28 cellular contexts compared by ENCODE assay signal in genomic region chr12:69998011-69998410, GRCh38.
"Had no signal": no experiment of that assay in that cellular context is flagged by ENCODE, and none has a peak within 500 bp of the region (broad histone marks: within the 10 kb centered on the region; RNA-seq: fewer than 3 reads in every experiment).

No MANE protein-coding gene starts in this region.

- H3K4me3 Mint-ChIP-seq: activated CD4-positive, alpha-beta memory T cell treated with anti-CD3 and anti-CD28 coated beads, Interleukin-2, amount 10 ng/mL, durations not matched to agents 7 days and 5 days; activated CD8-positive, alpha-beta memory T cell treated with anti-CD3 and anti-CD28 coated beads, Interleukin-2, amount 10 ng/mL, durations not matched to agents 7 days and 5 days; activated naive CD4-positive, alpha-beta T cell treated with anti-CD3 and anti-CD28 coated beads, Interleukin-2, amount 10 ng/mL, durations not matched to agents 7 days and 5 days; activated naive CD8-positive, alpha-beta T cell; activated naive CD8-positive, alpha-beta T cell treated with anti-CD3 and anti-CD28 coated beads, Interleukin-2, amount 50 U/mL, for 24 hours; central memory CD8-positive, alpha-beta T cell had no signal

- H3K36me3 ChIP-seq: cardiac muscle cell, SJCRH30 had no signal

- H3K4me1 Mint-ChIP-seq: activated CD4-positive, alpha-beta memory T cell treated with anti-CD3 and anti-CD28 coated beads, Interleukin-2, amount 10 ng/mL, durations not matched to agents 7 days and 5 days; activated CD8-positive, alpha-beta memory T cell treated with anti-CD3 and anti-CD28 coated beads, Interleukin-2, amount 10 ng/mL, durations not matched to agents 7 days and 5 days; activated naive CD4-positive, alpha-beta T cell treated with anti-CD3 and anti-CD28 coated beads, Interleukin-2, amount 10 ng/mL, durations not matched to agents 7 days and 5 days; activated naive CD8-positive, alpha-beta T cell treated with anti-CD3 and anti-CD28 coated beads, Interleukin-2, amount 50 U/mL, for 24 hours; central memory CD8-positive, alpha-beta T cell had no signal

- H3K27ac Mint-ChIP-seq: activated CD4-positive, alpha-beta memory T cell treated with anti-CD3 and anti-CD28 coated beads, Interleukin-2, amount 10 ng/mL, durations not matched to agents 7 days and 5 days; activated CD8-positive, alpha-beta memory T cell treated with anti-CD3 and anti-CD28 coated beads, Interleukin-2, amount 10 ng/mL, durations not matched to agents 7 days and 5 days; activated naive CD4-positive, alpha-beta T cell treated with anti-CD3 and anti-CD28 coated beads, Interleukin-2, amount 10 ng/mL, durations not matched to agents 7 days and 5 days; activated naive CD8-positive, alpha-beta T cell; activated naive CD8-positive, alpha-beta T cell treated with anti-CD3 and anti-CD28 coated beads, Interleukin-2, amount 50 U/mL, for 24 hours had no signal

- DNase-seq: activated CD4-positive, alpha-beta memory T cell treated with anti-CD3 and anti-CD28 coated beads, Interleukin-2, amount 10 ng/mL, durations not matched to agents 7 days and 5 days; activated CD4-positive, alpha-beta T cell treated with anti-CD3 and anti-CD28 coated beads for 48 hours; activated CD4-positive, CD25-positive, alpha-beta regulatory T cell treated with anti-CD3 and anti-CD28 coated beads, Interleukin-2, amount 50 U/mL, for 72 hours; activated CD8-positive, alpha-beta memory T cell treated with anti-CD3 and anti-CD28 coated beads for 24 hours; activated CD8-positive, alpha-beta memory T cell treated with anti-CD3 and anti-CD28 coated beads, Interleukin-2, amount 10 ng/mL, durations not matched to agents 7 days and 5 days; activated CD8-positive, alpha-beta memory T cell treated with anti-CD3 and anti-CD28 coated beads, Interleukin-2, amount 50 U/mL, for 48 hours; activated effector memory CD4-positive, alpha-beta T cell treated with Interleukin-2 at 50 U/mL for 16 hours; activated naive CD4-positive, alpha-beta T cell treated with anti-CD3 and anti-CD28 coated beads, Interleukin-2, amount 10 ng/mL, durations not matched to agents 7 days and 5 days; activated naive CD8-positive, alpha-beta T cell treated with anti-CD3 and anti-CD28 coated beads, Interleukin-2, amount 50 U/mL, for 24 hours; activated T-cell treated with anti-CD3 and anti-CD28 coated beads, Interleukin-2, amount 50 U/mL, for 48 hours; anterior cingulate cortex; Karpas-422; KBM-7; MM.1S; MV-4-11; NCI-H1092; NCI-H1436 treated with DMSO at 0.1 percent for 48 hours; NCI-H1694 treated with DMSO at 0.1 percent for 48 hours; NCI-H2029; NCI-H345; NCI-H524 treated with DMSO at 0.1 percent for 48 hours; SHP77; SJCRH30 had no signal

- H3K4me3 ChIP-seq: cardiac muscle cell, SJCRH30, SK-N-MC had no signal

- H3K27ac ChIP-seq: cardiac muscle cell, SJCRH30, SK-N-MC had no signal

- H3K9me3 Mint-ChIP-seq: activated CD4-positive, alpha-beta memory T cell treated with anti-CD3 and anti-CD28 coated beads, Interleukin-2, amount 10 ng/mL, durations not matched to agents 7 days and 5 days; activated naive CD4-positive, alpha-beta T cell treated with anti-CD3 and anti-CD28 coated beads, Interleukin-2, amount 10 ng/mL, durations not matched to agents 7 days and 5 days had no signal

- H3K27me3 ChIP-seq: cardiac muscle cell, SJCRH30 had no signal

- ATAC-seq: activated CD8-positive, alpha-beta memory T cell treated with anti-CD3 and anti-CD28 coated beads, Interleukin-2, amount 10 ng/mL, durations not matched to agents 7 days and 5 days; activated naive CD8-positive, alpha-beta T cell treated with anti-CD3 and anti-CD28 coated beads, Interleukin-2, amount 50 U/mL, for 24 hours; Panc1 had no signal

- H3K27me3 Mint-ChIP-seq: activated CD4-positive, alpha-beta memory T cell treated with anti-CD3 and anti-CD28 coated beads, Interleukin-2, amount 10 ng/mL, durations not matched to agents 7 days and 5 days; activated naive CD8-positive, alpha-beta T cell had no signal

- H3K36me3 Mint-ChIP-seq: activated CD8-positive, alpha-beta memory T cell treated with anti-CD3 and anti-CD28 coated beads, Interleukin-2, amount 10 ng/mL, durations not matched to agents 7 days and 5 days; activated naive CD4-positive, alpha-beta T cell treated with anti-CD3 and anti-CD28 coated beads, Interleukin-2, amount 10 ng/mL, durations not matched to agents 7 days and 5 days; activated naive CD8-positive, alpha-beta T cell had no signal
